ENCODE assay signal across 27 cellular contexts in genomic region chr2:35614640-35615039, GRCh38.
"Had no signal": no experiment of that assay in that cellular context is flagged by ENCODE, and none has a peak within 500 bp of the region (broad histone marks: within the 10 kb centered on the region; RNA-seq: fewer than 3 reads in every experiment).

No MANE protein-coding gene starts in this region.

- H3K36me3 Mint-ChIP-seq: activated naive CD8-positive, alpha-beta T cell; brain; WTC11 had no signal

- H3K27me3 Mint-ChIP-seq: activated CD4-positive, alpha-beta memory T cell treated with anti-CD3 and anti-CD28 coated beads, Interleukin-2, amount 10 ng/mL, durations not matched to agents 7 days and 5 days; activated CD4-positive, alpha-beta T cell treated with anti-CD3 and anti-CD28 coated beads, Interleukin-2, amount 10 ng/mL, durations not matched to agents 7 days and 5 days; activated naive CD8-positive, alpha-beta T cell; activated naive CD8-positive, alpha-beta T cell treated with anti-CD3 and anti-CD28 coated beads, Interleukin-2, amount 50 U/mL, for 24 hours; activated T-cell treated with anti-CD3 and anti-CD28 coated beads, Interleukin-2, amount 50 U/mL, for 24 hours; brain had no signal

- H3K27ac ChIP-seq: ascending aorta, breast epithelium, cardiac muscle cell, colonic mucosa had no signal

- H3K27ac Mint-ChIP-seq: activated CD4-positive, alpha-beta memory T cell treated with anti-CD3 and anti-CD28 coated beads, Interleukin-2, amount 10 ng/mL, durations not matched to agents 7 days and 5 days; activated CD4-positive, alpha-beta T cell treated with anti-CD3 and anti-CD28 coated beads, Interleukin-2, amount 10 ng/mL, durations not matched to agents 7 days and 5 days; activated naive CD8-positive, alpha-beta T cell; activated naive CD8-positive, alpha-beta T cell treated with anti-CD3 and anti-CD28 coated beads, Interleukin-2, amount 50 U/mL, for 24 hours; activated T-cell treated with anti-CD3 and anti-CD28 coated beads, Interleukin-2, amount 50 U/mL, for 24 hours; activated T-cell treated with anti-CD3 and anti-CD28 coated beads, Interleukin-2, amount 50 U/mL, for 72 hours; brain; WTC11 had no signal

- H3K4me3 Mint-ChIP-seq: activated CD4-positive, alpha-beta memory T cell treated with anti-CD3 and anti-CD28 coated beads, Interleukin-2, amount 10 ng/mL, durations not matched to agents 7 days and 5 days; activated CD4-positive, alpha-beta T cell treated with anti-CD3 and anti-CD28 coated beads, Interleukin-2, amount 10 ng/mL, durations not matched to agents 7 days and 5 days; activated naive CD8-positive, alpha-beta T cell; activated naive CD8-positive, alpha-beta T cell treated with anti-CD3 and anti-CD28 coated beads, Interleukin-2, amount 50 U/mL, for 24 hours; activated T-cell treated with anti-CD3 and anti-CD28 coated beads, Interleukin-2, amount 50 U/mL, for 24 hours; activated T-cell treated with anti-CD3 and anti-CD28 coated beads, Interleukin-2, amount 50 U/mL, for 72 hours; brain; WTC11 had no signal

- H3K9me3 ChIP-seq: ascending aorta, breast epithelium, colonic mucosa had no signal

- DNase-seq: activated CD4-positive, alpha-beta memory T cell treated with anti-CD3 and anti-CD28 coated beads, Interleukin-2, amount 10 ng/mL, durations not matched to agents 7 days and 5 days; activated CD4-positive, alpha-beta T cell treated with anti-CD3 and anti-CD28 coated beads for 1 hour; activated CD4-positive, alpha-beta T cell treated with anti-CD3 and anti-CD28 coated beads for 4 hours; activated CD4-positive, alpha-beta T cell treated with anti-CD3 and anti-CD28 coated beads, Interleukin-2, amount 10 ng/mL, durations not matched to agents 7 days and 5 days; activated CD4-positive, alpha-beta T cell treated with anti-CD3 and anti-CD28 coated beads, Interleukin-2, amount 50 U/mL, for 4 hours; activated CD8-positive, alpha-beta memory T cell treated with anti-CD3 and anti-CD28 coated beads, Interleukin-2, amount 50 U/mL, for 48 hours; activated gamma-delta T cell; activated naive CD4-positive, alpha-beta T cell treated with anti-CD3 and anti-CD28 coated beads, Interleukin-2, amount 50 U/mL, for 16 hours; activated naive CD4-positive, alpha-beta T cell treated with Interleukin-2 at 50 U/mL for 16 hours; activated naive CD8-positive, alpha-beta T cell treated with anti-CD3 and anti-CD28 coated beads, Interleukin-2, amount 50 U/mL, for 24 hours; activated T-cell treated with anti-CD3 and anti-CD28 coated beads for 4 hours; activated T-cell treated with anti-CD3 and anti-CD28 coated beads, Interleukin-2, amount 50 U/mL, for 24 hours; activated T-cell treated with anti-CD3 and anti-CD28 coated beads, Interleukin-2, amount 50 U/mL, for 72 hours; central memory CD4-positive, alpha-beta T cell; cerebellar nuclear complex; colonic mucosa; effector CD8-positive, alpha-beta T cell; foreskin fibroblast; head of caudate nucleus; T-helper 2 cell had no signal

- H3K4me1 ChIP-seq: ascending aorta, breast epithelium, colonic mucosa had no signal

- H3K36me3 ChIP-seq: ascending aorta, breast epithelium, cardiac muscle cell, colonic mucosa had no signal

- H3K4me3 ChIP-seq: ascending aorta, breast epithelium, cardiac muscle cell, colonic mucosa had no signal

- H3K27me3 ChIP-seq: ascending aorta, breast epithelium, cardiac muscle cell, colonic mucosa had no signal

- H3K4me1 Mint-ChIP-seq: activated CD4-positive, alpha-beta memory T cell treated with anti-CD3 and anti-CD28 coated beads, Interleukin-2, amount 10 ng/mL, durations not matched to agents 7 days and 5 days; activated CD4-positive, alpha-beta T cell treated with anti-CD3 and anti-CD28 coated beads, Interleukin-2, amount 10 ng/mL, durations not matched to agents 7 days and 5 days; activated naive CD8-positive, alpha-beta T cell treated with anti-CD3 and anti-CD28 coated beads, Interleukin-2, amount 50 U/mL, for 24 hours; brain; WTC11 had no signal

- H3K9me3 Mint-ChIP-seq: activated CD4-positive, alpha-beta memory T cell treated with anti-CD3 and anti-CD28 coated beads, Interleukin-2, amount 10 ng/mL, durations not matched to agents 7 days and 5 days; activated CD4-positive, alpha-beta T cell treated with anti-CD3 and anti-CD28 coated beads, Interleukin-2, amount 10 ng/mL, durations not matched to agents 7 days and 5 days; activated naive CD8-positive, alpha-beta T cell treated with anti-CD3 and anti-CD28 coated beads, Interleukin-2, amount 50 U/mL, for 24 hours; activated T-cell treated with anti-CD3 and anti-CD28 coated beads, Interleukin-2, amount 50 U/mL, for 24 hours; activated T-cell treated with anti-CD3 and anti-CD28 coated beads, Interleukin-2, amount 50 U/mL, for 72 hours; brain; WTC11 had no signal

- ATAC-seq: activated naive CD8-positive, alpha-beta T cell treated with anti-CD3 and anti-CD28 coated beads, Interleukin-2, amount 50 U/mL, for 24 hours; activated T-cell treated with anti-CD3 and anti-CD28 coated beads, Interleukin-2, amount 50 U/mL, for 72 hours; esophagus mucosa; WTC11 had no signal
